20 cellular contexts compared by ENCODE assay signal in the genomic region with DNA sequence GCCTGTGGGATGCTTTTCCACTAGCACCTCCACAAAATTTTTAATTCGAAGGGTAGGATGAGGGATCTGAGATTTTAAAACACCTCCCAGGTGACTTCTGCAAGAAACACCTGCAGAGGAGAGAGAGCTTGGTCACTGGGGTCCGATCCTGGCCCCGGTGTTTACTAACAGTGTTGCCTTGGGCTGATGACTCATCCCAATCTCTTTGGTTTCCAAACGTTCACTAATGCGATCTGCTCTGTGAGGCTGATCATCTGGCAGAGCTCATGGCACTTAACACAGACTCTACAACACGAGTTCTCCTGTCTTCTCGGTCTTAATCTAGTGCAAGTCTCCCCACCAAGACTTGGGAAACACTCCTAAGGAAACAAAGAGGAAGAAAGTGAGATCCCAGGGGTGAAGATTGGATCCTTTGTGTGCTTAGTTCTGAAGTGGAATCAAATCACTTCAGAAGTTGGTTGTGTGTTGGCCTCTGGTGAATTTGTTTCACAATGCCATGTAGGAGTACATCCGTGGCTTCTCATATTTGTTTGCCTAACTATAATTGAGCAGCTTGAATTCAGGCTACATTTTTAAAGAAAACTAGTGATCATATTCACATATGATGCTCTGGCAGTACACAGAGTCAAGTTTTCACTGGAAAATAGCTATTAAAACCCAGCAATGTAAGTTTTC.
DNase-seq lines count a peak whose midpoint lies in the region; ATAC-seq and TF ChIP-seq lines count a peak whose summit lies in the region.
"Had no signal": no experiment of that assay in that cellular context is flagged by ENCODE, and none has a peak within 500 bp of the region (broad histone marks: within the 10 kb centered on the region; RNA-seq: fewer than 3 reads in every experiment).

No MANE protein-coding gene starts in this region.

- TF ChIP-seq CTCF in GM23338 (conservative IDR thresholded peaks at IDR 0.05; ENCODE audit: low read depth in 2 of 2) (no peak), fibroblast of villous mesenchyme (IDR thresholded peaks at IDR 0.05; ENCODE audit: insufficient read depth, low read depth, low read length) (no peak)

- no peaks in the 10 kb centered on the region for H3K9me2 ChIP-seq in GM23338 (ENCODE audit: insufficient read depth)

- no peak for ATAC-seq in GM23338

- DNase-seq in Ammon's horn (ENCODE audit: low spot score): peak; percentile 29
- DNase-seq in GM23338 (ENCODE audit: low spot score): no peak
- DNase-seq in SK-MEL-5 (ENCODE audit: low read depth, low spot score): peak; percentile 6
- DNase-seq in fibroblast of villous mesenchyme (ENCODE audit: low read depth): peak; percentile 16
- DNase-seq in AG20443 (ENCODE audit: low spot score): no peak
- DNase-seq in activated naive CD4-positive, alpha-beta T cell treated with anti-CD3 and anti-CD28 coated beads, Interleukin-2, amount 50 U/mL, for 16 hours: no peak
- no peak for DNase-seq in NCI-H1436 treated with DMSO at 0.1 percent for 48 hours (lab: John Stamatoyannopoulos, UW)
- DNase-seq in NCI-H1694 (lab: John Stamatoyannopoulos, UW): no peak
- DNase-seq: Caco-2; GM23248; KBM-7; NCI-H1436; NCI-H2081 treated with DMSO at 0.1 percent for 48 hours; NCI-H2227 treated with DMSO at 0.1 percent for 48 hours; NCI-H524 treated with DMSO at 0.1 percent for 48 hours; NK-92 treated with Interleukin-12 subunit alpha and Interleukin-12 subunit beta, amount 100 ng/mL, for 24 hours; OCI-M1; RPMI8226; SIG-M5 had no signal

- H3K4me1 Mint-ChIP-seq in GM23338: no peaks in the 10 kb centered on the region
- H3K4me1 Mint-ChIP-seq: CD14-positive monocyte had no signal

- no peaks in the 10 kb centered on the region for H4K20me1 ChIP-seq in GM23338 (replicated peaks; ENCODE audit: insufficient read depth)

- no peak overlapping the region for H3K4me3 ChIP-seq in GM23338
- no peak overlapping the region for H3K4me3 ChIP-seq in fibroblast of villous mesenchyme (ENCODE audit: low read depth, low read length)
- H3K4me3 ChIP-seq: GM23248 had no signal

- H3K27ac ChIP-seq in GM23338 (ENCODE audit: low read depth): no peak overlapping the region
- H3K27ac ChIP-seq: GM23248 had no signal

- no peaks in the 10 kb centered on the region for H3K79me2 ChIP-seq in GM23338 (replicated peaks; ENCODE audit: insufficient read depth)

- H3K36me3 Mint-ChIP-seq in GM23338 (ENCODE audit: low read depth): no peaks in the 10 kb centered on the region
- H3K36me3 Mint-ChIP-seq: CD14-positive monocyte had no signal

- H3K9me3 Mint-ChIP-seq in GM23338: no peaks in the 10 kb centered on the region

- no peaks in the 10 kb centered on the region for H3K4me1 ChIP-seq in GM23338 (ENCODE audit: insufficient read depth)
- H3K4me1 ChIP-seq: Caco-2 had no signal

- H3K4me2 ChIP-seq in GM23338: no peak overlapping the region

- in situ Hi-C loops in SK-MEL-5 (cut with HindIII; ENCODE audit: low pct_unique_long_range_greater_than_20kb, low sequenced_read_pairs): no loop called here

- H3F3A ChIP-seq in GM23338 (replicated peaks; ENCODE audit: low read depth): no peaks in the 10 kb centered on the region

- peaks cover 2% of the 10 kb centered on the region for H3K27me3 Mint-ChIP-seq in GM23338 (ENCODE audit: insufficient read depth, low read depth, poor library complexity)

- H3K4me3 Mint-ChIP-seq in GM23338: no peak overlapping the region
- H3K4me3 Mint-ChIP-seq: CD14-positive monocyte had no signal

- H2AFZ ChIP-seq in GM23338: no peak overlapping the region
- H2AFZ ChIP-seq: GM23248 had no signal

- no peaks in the 10 kb centered on the region for H3K27me3 ChIP-seq in GM23338 (ENCODE audit: insufficient read depth)

- 0 out of 2 replicates have a peak overlapping the region, but pooled peaks have one; percentile 16 for H3K27ac Mint-ChIP-seq in GM23338
- H3K27ac Mint-ChIP-seq: CD14-positive monocyte had no signal

- no peaks in the 10 kb centered on the region for H3K36me3 ChIP-seq in GM23338 (ENCODE audit: insufficient read depth)

TF ChIP-seq in GM23338, 12 proteins besides CTCF, POLR2A, EP300 and RAD21:
- TF ChIP-seq EZH2 (IDR thresholded peaks at IDR 0.05; ENCODE audit: low read depth, unreplicated experiment) (no peak), CREB1 (CRISPR knock-in tag; IDR thresholded peaks at IDR 0.05; ENCODE audit: low read depth) (no peak), EZH2phosphoT487 (IDR thresholded peaks at IDR 0.05; ENCODE audit: unreplicated experiment) (no peak), POLR2AphosphoS5 (IDR thresholded peaks at IDR 0.05; ENCODE audit: low read depth) (no peak)
TF ChIP-seq in GM23338: peak in this region for 0.

Comparison
In these comparisons a context has a peak if more than half of its experiments do, and no peak if none do; other contexts are left out.
1. DNase-seq: peak in Ammon's horn (single experiment), SK-MEL-5 (single experiment) and fibroblast of villous mesenchyme (single experiment); none in GM23338 (single experiment), AG20443 (single experiment), activated naive CD4-positive, alpha-beta T cell treated with anti-CD3 and anti-CD28 coated beads, Interleukin-2, amount 50 U/mL, for 16 hours (single experiment), NCI-H1436 treated with DMSO at 0.1 percent for 48 hours (single experiment) and NCI-H1694 (single experiment).